Comparison of ENCODE assay signal across 13 cellular contexts in the genomic region with DNA sequence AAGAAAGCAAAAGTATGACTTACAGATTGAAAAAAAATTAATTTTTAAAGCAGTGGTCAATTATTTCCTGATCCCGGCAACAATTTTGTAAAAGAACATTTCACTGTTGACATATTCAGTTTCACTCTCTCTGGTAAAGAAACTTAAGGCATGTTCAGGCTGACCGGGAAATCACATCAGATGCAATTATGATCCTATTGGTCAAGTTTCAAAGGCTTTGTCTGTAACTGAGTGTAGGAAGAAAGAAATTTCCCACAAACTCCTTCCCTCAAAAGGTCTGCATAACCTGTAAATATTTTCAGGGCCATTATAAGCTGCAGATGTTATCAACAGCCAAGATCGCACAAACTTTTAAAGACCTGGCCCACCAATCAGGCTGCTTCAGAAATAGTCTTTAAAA.
"Had no signal": no experiment of that assay in that cellular context is flagged by ENCODE, and none has a peak within 500 bp of the region (broad histone marks: within the 10 kb centered on the region; RNA-seq: fewer than 3 reads in every experiment).

No MANE protein-coding gene starts in this region.

- H3K36me3 ChIP-seq: adrenal gland, sigmoid colon had no signal

- H3K4me3 Mint-ChIP-seq: activated naive CD4-positive, alpha-beta T cell treated with anti-CD3 and anti-CD28 coated beads, Interleukin-2, amount 10 ng/mL, durations not matched to agents 7 days and 5 days; naive thymus-derived CD4-positive, alpha-beta T cell; stimulated activated naive CD8-positive, alpha-beta T cell treated with anti-CD3 and anti-CD28 coated beads, Interleukin-15, Interleukin-2, amounts not matched to agents 100 ng/mL and 50 ng/mL, for 24 hours; T-helper 1 cell treated with Interleukin-12 subunit alpha and Interleukin-12 subunit beta and Interleukin-4 antibody, amounts not matched to agents 30 μg/mL and 1 μg/mL, for 36 hours had no signal

- DNase-seq: central memory CD4-positive, alpha-beta T cell; effector CD4-positive, alpha-beta T cell; psoas muscle; sigmoid colon had no signal

- H3K27ac Mint-ChIP-seq: activated naive CD4-positive, alpha-beta T cell treated with anti-CD3 and anti-CD28 coated beads, Interleukin-2, amount 10 ng/mL, durations not matched to agents 7 days and 5 days; activated T-helper 2 cell treated with anti-CD3 and anti-CD28 coated beads, Interferon-gamma antibody, Interleukin-2, Interleukin-4, amounts not matched to agents 10 μg/mL and 5 μg/mL and 100 μg/mL, durations not matched to agents 14 hours and 24 hours and 36 hours; naive thymus-derived CD4-positive, alpha-beta T cell; stimulated activated naive CD8-positive, alpha-beta T cell treated with anti-CD3 and anti-CD28 coated beads, Interleukin-15, Interleukin-2, amounts not matched to agents 100 ng/mL and 50 ng/mL, for 24 hours; T-helper 1 cell treated with Interleukin-12 subunit alpha and Interleukin-12 subunit beta and Interleukin-4 antibody, amounts not matched to agents 30 μg/mL and 1 μg/mL, for 36 hours had no signal

- H3K9me3 ChIP-seq: adrenal gland, body of pancreas, psoas muscle, sigmoid colon had no signal

- H3K27ac ChIP-seq: adrenal gland, body of pancreas, coronary artery, epithelial cell of prostate, psoas muscle, sigmoid colon had no signal

- H3K4me1 ChIP-seq: adrenal gland, body of pancreas, psoas muscle had no signal

- H3K4me3 ChIP-seq: adrenal gland, body of pancreas, coronary artery, psoas muscle, sigmoid colon had no signal

- H3K27me3 ChIP-seq: adrenal gland, body of pancreas, sigmoid colon had no signal

- H3K36me3 Mint-ChIP-seq: activated naive CD4-positive, alpha-beta T cell treated with anti-CD3 and anti-CD28 coated beads, Interleukin-2, amount 10 ng/mL, durations not matched to agents 7 days and 5 days; naive thymus-derived CD4-positive, alpha-beta T cell had no signal

- H3K9me3 Mint-ChIP-seq: activated naive CD4-positive, alpha-beta T cell treated with anti-CD3 and anti-CD28 coated beads, Interleukin-2, amount 10 ng/mL, durations not matched to agents 7 days and 5 days; activated T-helper 2 cell treated with anti-CD3 and anti-CD28 coated beads, Interferon-gamma antibody, Interleukin-2, Interleukin-4, amounts not matched to agents 10 μg/mL and 5 μg/mL and 100 μg/mL, durations not matched to agents 14 hours and 24 hours and 36 hours; stimulated activated naive CD8-positive, alpha-beta T cell treated with anti-CD3 and anti-CD28 coated beads, Interleukin-15, Interleukin-2, amounts not matched to agents 100 ng/mL and 50 ng/mL, for 24 hours; T-helper 1 cell treated with Interleukin-12 subunit alpha and Interleukin-12 subunit beta and Interleukin-4 antibody, amounts not matched to agents 30 μg/mL and 1 μg/mL, for 36 hours had no signal
